ENCODE assay signal across 9 cellular contexts in genomic region chr3:189040934-189041333, GRCh38.
"Had no signal": no experiment of that assay in that cellular context is flagged by ENCODE, and none has a peak within 500 bp of the region (broad histone marks: within the 10 kb centered on the region; RNA-seq: fewer than 3 reads in every experiment).

No MANE protein-coding gene starts in this region.

- H3K9me3 Mint-ChIP-seq: activated naive CD8-positive, alpha-beta T cell treated with anti-CD3 and anti-CD28 coated beads, Interleukin-2, amount 50 U/mL, for 24 hours; memory B cell had no signal

- H3K27me3 Mint-ChIP-seq: activated naive CD8-positive, alpha-beta T cell treated with anti-CD3 and anti-CD28 coated beads, Interleukin-2, amount 50 U/mL, for 24 hours; memory B cell; naive thymus-derived CD4-positive, alpha-beta T cell had no signal

- H3K27ac Mint-ChIP-seq: activated naive CD8-positive, alpha-beta T cell treated with anti-CD3 and anti-CD28 coated beads, Interleukin-2, amount 50 U/mL, for 24 hours; memory B cell; WTC11 had no signal

- H3K36me3 Mint-ChIP-seq: memory B cell, WTC11 had no signal

- DNase-seq: aorta, cerebellar nuclear complex, left ventricle myocardium superior, sigmoid colon had no signal

- H3K4me3 Mint-ChIP-seq: activated naive CD8-positive, alpha-beta T cell treated with anti-CD3 and anti-CD28 coated beads, Interleukin-2, amount 50 U/mL, for 24 hours; activated T-helper 1 cell treated with anti-CD3 and anti-CD28 coated beads, Interleukin-12 subunit alpha, Interleukin-12 subunit beta, Interleukin-2, Interleukin-4 antibody, amounts not matched to agents 30 ng/mL and 10 ng/mL and 1 ng/mL, durations not matched to agents 14 hours and 24 hours and 36 hours; memory B cell; WTC11 had no signal

- H3K4me1 Mint-ChIP-seq: memory B cell had no signal
